In genomic region chr18:63366991-63367240, GRCh38 we compare ENCODE assay signal across 8 cellular contexts. TPM values are rescaled to one million over a fixed set of nuclear protein-coding genes. Genes with fewer than 3 reads are reported as not detected.
DNase-seq lines count a peak whose midpoint lies in the region; ATAC-seq and TF ChIP-seq lines count a peak whose summit lies in the region.

A gene with protein sequence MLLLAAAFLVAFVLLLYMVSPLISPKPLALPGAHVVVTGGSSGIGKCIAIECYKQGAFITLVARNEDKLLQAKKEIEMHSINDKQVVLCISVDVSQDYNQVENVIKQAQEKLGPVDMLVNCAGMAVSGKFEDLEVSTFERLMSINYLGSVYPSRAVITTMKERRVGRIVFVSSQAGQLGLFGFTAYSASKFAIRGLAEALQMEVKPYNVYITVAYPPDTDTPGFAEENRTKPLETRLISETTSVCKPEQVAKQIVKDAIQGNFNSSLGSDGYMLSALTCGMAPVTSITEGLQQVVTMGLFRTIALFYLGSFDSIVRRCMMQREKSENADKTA (minus strand): TSS chr18:63367206. CDS start chr18:63367118, 88 bp downstream.

- DNase-seq in A673 (ENCODE audit: low spot score) (no peak), LNCaP clone FGC (ENCODE audit: low read depth) (no peak), dermis microvascular lymphatic vessel endothelial cell (ENCODE audit: low read depth in 2 of 2) (no peak), mucosa of descending colon (no peak), CD1c-positive myeloid dendritic cell (ENCODE audit: extremely low spot score) (no peak), NCI-H2081 treated with DMSO at 0.1 percent for 48 hours (lab: John Stamatoyannopoulos, UW) (no peak)
- DNase-seq in NK-92 treated with Interleukin-12 subunit alpha and Interleukin-12 subunit beta, amount 100 ng/mL, for 24 hours (lab: John Stamatoyannopoulos, UW): no peak

- no peaks in the 10 kb centered on the region for H3K27me3 ChIP-seq in A673 (replicated peaks; ENCODE audit: insufficient read depth, low read depth, low read length, poor library complexity)

- TF ChIP-seq CTCF in A673 (conservative IDR thresholded peaks at IDR 0.05; ENCODE audit: low read depth, low read length): no peak
- TF ChIP-seq CTCF in LNCaP clone FGC (IDR thresholded peaks at IDR 0.05; ENCODE audit: control insufficient read depth, extremely low read depth, insufficient read depth): no peak
- TF ChIP-seq CTCF in mucosa of descending colon (IDR thresholded peaks at IDR 0.05): no peak

- CTCF ChIA-PET in A673 (lab: Charles Lee): no interaction called here

- peaks cover 43% of the 10 kb centered on the region for H3K36me3 ChIP-seq in A673 (ENCODE audit: insufficient read depth, low read length, poor library complexity, severe bottlenecking)
- H3K36me3 ChIP-seq in mucosa of descending colon (ENCODE audit: low read depth): no peaks in the 10 kb centered on the region

- H3K4me3 ChIP-seq in A673 (ENCODE audit: low read depth, low read length, poor library complexity, severe bottlenecking) (peak within 1 kb of the TSS; percentile 96), LNCaP clone FGC (ENCODE audit: low read depth, low read length) (peak within 1 kb of the TSS; percentile 73), mucosa of descending colon (peak within 1 kb of the TSS; percentile 83)

- H3K4me1 ChIP-seq in A673 (ENCODE audit: insufficient read depth, low read length, poor library complexity, severe bottlenecking) (peaks cover 13% of the 10 kb centered on the region), mucosa of descending colon (ENCODE audit: low read depth) (peaks cover 9% of the 10 kb centered on the region)

- no peak for ATAC-seq in mucosa of descending colon
- no peak for ATAC-seq in activated CD4-positive, CD25-positive, alpha-beta regulatory T cell treated with anti-CD3 and anti-CD28 coated beads, Interleukin-2, amount 50 U/mL, for 24 hours

- H3K27ac ChIP-seq in A673 (ENCODE audit: low read depth, low read length, poor library complexity, severe bottlenecking): peak within 1 kb of the TSS; percentile 99

- POLR2A ChIA-PET in A673 (lab: Charles Lee; ENCODE audit: low non-redundant PET): no interaction called here

- H3K9me3 ChIP-seq in A673 (ENCODE audit: low read depth, low read length, poor library complexity, severe bottlenecking) (peaks cover 19% of the 10 kb centered on the region), mucosa of descending colon (no peaks in the 10 kb centered on the region)

- intact Hi-C loops in A673 (cut with micrococcal nuclease; ENCODE audit: unreplicated experiment) (no loop called here), mucosa of descending colon (cut with DNase I, micrococcal nuclease) (no loop called here)

- no TSS peak for BruUV-seq in A673 (replicated peaks; lab: Mats Ljungman, UMichigan)

RNA-seq across cellular contexts. Expression of the gene that starts here (rescaled TPM):
- total RNA-seq in A673 (2021) (449 and 493 TPM in 2 replicates), dermis microvascular lymphatic vessel endothelial cell (11.3 and 20.7 TPM in 2 replicates), mucosa of descending colon (10 to 100 TPM; 33.6 to 79.4 (median 51.4) TPM)
